In the genomic region with DNA sequence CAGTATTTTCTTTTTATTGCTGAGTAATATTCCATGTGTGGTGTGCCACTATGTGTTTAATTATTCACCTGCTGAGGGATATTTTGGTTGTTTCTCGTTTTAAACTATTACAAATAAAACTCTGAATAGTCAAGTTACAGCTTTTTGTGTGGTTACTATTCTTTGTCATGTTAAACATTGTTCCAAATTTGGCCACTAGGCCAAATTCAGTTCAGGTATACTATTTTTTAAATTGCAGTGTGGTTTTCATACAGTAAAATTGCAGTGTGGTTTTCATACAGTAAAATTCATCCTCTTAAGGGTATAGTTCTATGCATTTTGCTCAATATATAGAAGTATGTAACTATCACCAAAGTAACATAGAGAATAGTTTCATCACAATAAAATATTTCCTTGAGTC, we compare ENCODE assay signal across 27 cellular contexts.
"Had no signal": no experiment of that assay in that cellular context is flagged by ENCODE, and none has a peak within 500 bp of the region (broad histone marks: within the 10 kb centered on the region; RNA-seq: fewer than 3 reads in every experiment).

No MANE protein-coding gene starts in this region.

- H3K4me1 ChIP-seq: breast epithelium, heart left ventricle, parathyroid adenoma, spleen, suprapubic skin, tibial artery had no signal

- H3K27ac Mint-ChIP-seq: activated CD4-positive, alpha-beta memory T cell treated with anti-CD3 and anti-CD28 coated beads for 36 hours; activated CD4-positive, alpha-beta T cell treated with anti-CD3 and anti-CD28 coated beads, Interleukin-2, amount 10 ng/mL, durations not matched to agents 24 days and 14 days; activated naive CD4-positive, alpha-beta T cell treated with anti-CD3 and anti-CD28 coated beads, Interleukin-2, amount 50 U/mL, for 24 hours; activated naive CD8-positive, alpha-beta T cell treated with anti-CD3 and anti-CD28 coated beads, Interleukin-2, amount 50 U/mL, for 24 hours; activated T-cell treated with anti-CD3 and anti-CD28 coated beads, Interleukin-2, amount 50 U/mL, for 24 hours; immature natural killer cell; naive thymus-derived CD4-positive, alpha-beta T cell; T-helper 17 cell had no signal

- H3K4me3 Mint-ChIP-seq: activated CD4-positive, alpha-beta memory T cell treated with anti-CD3 and anti-CD28 coated beads for 36 hours; activated CD4-positive, alpha-beta T cell treated with anti-CD3 and anti-CD28 coated beads, Interleukin-2, amount 10 ng/mL, durations not matched to agents 24 days and 14 days; activated naive CD4-positive, alpha-beta T cell treated with anti-CD3 and anti-CD28 coated beads, Interleukin-2, amount 50 U/mL, for 24 hours; activated naive CD8-positive, alpha-beta T cell treated with anti-CD3 and anti-CD28 coated beads, Interleukin-2, amount 50 U/mL, for 24 hours; activated T-cell treated with anti-CD3 and anti-CD28 coated beads, Interleukin-2, amount 50 U/mL, for 24 hours; central memory CD8-positive, alpha-beta T cell; immature natural killer cell; naive thymus-derived CD4-positive, alpha-beta T cell; T-helper 17 cell had no signal

- H3K9me3 ChIP-seq: breast epithelium, suprapubic skin, tibial artery had no signal

- H3K27ac ChIP-seq: breast epithelium, heart left ventricle, parathyroid adenoma, spleen, suprapubic skin, tibial artery had no signal

- H3K9ac ChIP-seq: parathyroid adenoma had no signal

- H2AFZ ChIP-seq: parathyroid adenoma had no signal

- DNase-seq: activated CD4-positive, alpha-beta memory T cell treated with anti-CD3 and anti-CD28 coated beads for 36 hours; activated CD4-positive, alpha-beta T cell treated with anti-CD3 and anti-CD28 coated beads, Interleukin-2, amount 10 ng/mL, durations not matched to agents 24 days and 14 days; activated CD4-positive, CD25-positive, alpha-beta regulatory T cell treated with anti-CD3 and anti-CD28 coated beads, Interleukin-2, amount 50 U/mL, for 72 hours; activated CD8-positive, alpha-beta memory T cell treated with anti-CD3 and anti-CD28 coated beads, Interleukin-2, amount 50 U/mL, for 48 hours; activated naive CD8-positive, alpha-beta T cell treated with anti-CD3 and anti-CD28 coated beads, Interleukin-2, amount 50 U/mL, for 24 hours; activated T-cell treated with anti-CD3 and anti-CD28 coated beads, Interleukin-2, amount 50 U/mL, for 24 hours; amygdala; dermis blood vessel endothelial cell; effector memory CD4-positive, alpha-beta T cell; foreskin fibroblast; heart left ventricle; hypothalamus; immature natural killer cell; midbrain; naive thymus-derived CD4-positive, alpha-beta T cell; occipital lobe; right cardiac atrium; spleen; stimulated activated naive CD4-positive, alpha-beta T cell; T-helper 17 cell; T1000; tibial artery had no signal

- H3K27me3 Mint-ChIP-seq: activated CD4-positive, alpha-beta memory T cell treated with anti-CD3 and anti-CD28 coated beads for 36 hours; activated CD4-positive, alpha-beta T cell treated with anti-CD3 and anti-CD28 coated beads, Interleukin-2, amount 10 ng/mL, durations not matched to agents 24 days and 14 days; activated naive CD4-positive, alpha-beta T cell treated with anti-CD3 and anti-CD28 coated beads, Interleukin-2, amount 50 U/mL, for 24 hours; activated T-cell treated with anti-CD3 and anti-CD28 coated beads, Interleukin-2, amount 50 U/mL, for 24 hours; T-helper 17 cell had no signal

- H3K79me2 ChIP-seq: parathyroid adenoma had no signal

- H3K36me3 ChIP-seq: breast epithelium, heart left ventricle, spleen, suprapubic skin, tibial artery had no signal

- H3K9me3 Mint-ChIP-seq: activated naive CD4-positive, alpha-beta T cell treated with anti-CD3 and anti-CD28 coated beads, Interleukin-2, amount 50 U/mL, for 24 hours; central memory CD8-positive, alpha-beta T cell had no signal

- H3K4me1 Mint-ChIP-seq: activated naive CD4-positive, alpha-beta T cell treated with anti-CD3 and anti-CD28 coated beads, Interleukin-2, amount 50 U/mL, for 24 hours; central memory CD8-positive, alpha-beta T cell; immature natural killer cell; T-helper 17 cell had no signal

- H3K36me3 Mint-ChIP-seq: activated CD4-positive, alpha-beta memory T cell treated with anti-CD3 and anti-CD28 coated beads for 36 hours; activated naive CD4-positive, alpha-beta T cell treated with anti-CD3 and anti-CD28 coated beads, Interleukin-2, amount 50 U/mL, for 24 hours; immature natural killer cell had no signal

- H3K27me3 ChIP-seq: breast epithelium, heart left ventricle, spleen, suprapubic skin, tibial artery had no signal

- H3K4me3 ChIP-seq: breast epithelium, heart left ventricle, spleen, suprapubic skin, tibial artery had no signal
